Comparison of ENCODE assay signal across 8 cellular contexts in genomic region chr15:41621200-41622193, GRCh38. TPM values are rescaled to one million over a fixed set of nuclear protein-coding genes. Genes with fewer than 3 reads are reported as not detected.
DNase-seq lines count a peak whose midpoint lies in the region; ATAC-seq, FAIRE-seq and TF ChIP-seq lines count a peak whose summit lies in the region.

No MANE protein-coding gene starts in this region.

- TSS peak; percentile 7 for BruUV-seq in endothelial cell of umbilical vein (replicated peaks; lab: Mats Ljungman, UMichigan)

- DNase-seq in D721Med (ENCODE audit: insufficient read length, low spot score) (peak; percentile 90), HPDE6-E6E7 (ENCODE audit: extremely low spot score) (peak; percentile 93), NT2/D1 (ENCODE audit: low read depth, low spot score) (peak; percentile 74), activated T-cell treated with anti-CD3 and anti-CD28 coated beads for 24 hours (ENCODE audit: low read depth) (peak; percentile 66), endothelial cell of umbilical vein (ENCODE audit: low read depth, low spot score) (peak; percentile 80), mesothelial cell of epicardium (ENCODE audit: low spot score in 2 of 2, unreplicated experiment in 2 of 2) (peak; percentile 56 to 76)
- DNase-seq in stimulated activated CD8-positive, alpha-beta memory T cell treated with anti-CD3 and anti-CD28 coated beads, Interleukin-12 subunit alpha, Interleukin-12 subunit beta, amount 100 ng/mL, for 24 hours (ENCODE audit: extremely low read depth), result peak; percentile 57

- peaks cover 14% of the 10 kb centered on the region for H3K4me1 Mint-ChIP-seq in mesothelial cell of epicardium

- peak overlapping the region; percentile 68 for H3K4me2 ChIP-seq in endothelial cell of umbilical vein (ENCODE audit: insufficient read depth, low read length)

- H3K4me3 ChIP-seq in NT2/D1 (ENCODE audit: insufficient read length, low read depth) (peak overlapping the region; percentile 62), endothelial cell of umbilical vein (replicated peaks in 1 of 3; ENCODE audit: insufficient read depth in 1 of 3, low read depth in 1 of 3, low read length in 3 of 3) (peak overlapping the region; percentile 19 to 39 (median 28))

- H3K9ac ChIP-seq in NT2/D1 (ENCODE audit: insufficient read length, low read depth), result peak overlapping the region; percentile 71
- peak overlapping the region; percentile 47 for H3K9ac ChIP-seq in endothelial cell of umbilical vein (replicated peaks; ENCODE audit: extremely low read depth, insufficient read depth, low read length)

- no peaks in the 10 kb centered on the region for H3K27me3 Mint-ChIP-seq in mesothelial cell of epicardium (ENCODE audit: low read depth)

- dilution Hi-C loops in endothelial cell of umbilical vein (cut with MboI; ENCODE audit: extremely low pct_ligation_motif_present, low sequenced_read_pairs), result no loop called here

- peak overlapping the region; percentile 66 for H2AFZ ChIP-seq in endothelial cell of umbilical vein (ENCODE audit: low read depth, low read length)

- TF ChIP-seq CTCF in D721Med (IDR thresholded peaks at IDR 0.05; ENCODE audit: insufficient read depth, missing control alignments) (no peak), endothelial cell of umbilical vein (IDR thresholded peaks at IDR 0.05; ENCODE audit: extremely low read depth in 1 of 2, insufficient read depth in 1 of 2, low read depth in 1 of 2, low read length in 2 of 2) (no peak), mesothelial cell of epicardium (IDR thresholded peaks at IDR 0.05; ENCODE audit: unreplicated experiment) (no peak)

- FAIRE-seq in D721Med (lab: Jason Lieb, UNC) (no peak), endothelial cell of umbilical vein (lab: Jason Lieb, UNC) (peak; percentile 79)

- H3K27ac Mint-ChIP-seq in mesothelial cell of epicardium, result peak overlapping the region; percentile 81

- H3K4me1 ChIP-seq in NT2/D1 (ENCODE audit: insufficient read depth, insufficient read length), result no peaks in the 10 kb centered on the region
- peaks cover 4% of the 10 kb centered on the region for H3K4me1 ChIP-seq in endothelial cell of umbilical vein (ENCODE audit: control insufficient read depth, extremely low read depth, insufficient read depth, low read length)

- intact Hi-C loops in endothelial cell of umbilical vein (cut with micrococcal nuclease), result loop anchor here (2.0 kb wide), 2 partner anchors 39 to 391 kb away; partner anchors contain the start of genes CHP1, EXD1 and MGA

- H4K20me1 ChIP-seq in endothelial cell of umbilical vein (replicated peaks; ENCODE audit: control insufficient read depth, extremely low read depth, insufficient read depth, low read length), result no peaks in the 10 kb centered on the region

- peaks cover 3% of the 10 kb centered on the region for H3K36me3 Mint-ChIP-seq in mesothelial cell of epicardium

- ATAC-seq in GM19452 (IDR thresholded peaks at IDR 0.05; ENCODE audit: unreplicated experiment), result no peak

- peak overlapping the region; percentile 62 for H3K4me3 Mint-ChIP-seq in mesothelial cell of epicardium

- no peaks in the 10 kb centered on the region for H3K9me1 ChIP-seq in endothelial cell of umbilical vein (replicated peaks; ENCODE audit: control insufficient read depth, extremely low read depth, insufficient read depth, low read length)

- H3K27ac ChIP-seq in endothelial cell of umbilical vein (ENCODE audit: insufficient read depth, low read depth, low read length), result no peak overlapping the region

- CTCF ChIA-PET in endothelial cell of umbilical vein (lab: Charles Lee), result interaction anchor here (0.6 to 2.1 kb wide), 3 partner anchors 18 to 61 kb away, joined by 3 to 11 read pairs (median 3); no protein-coding TSS in a partner anchor

- POLR2A ChIA-PET in endothelial cell of umbilical vein (lab: Charles Lee), result interaction anchor here (0.6 to 0.7 kb wide), 2 partner anchors 76 to 114 kb away, joined by 5 to 7 read pairs; no protein-coding TSS in a partner anchor

- no peaks in the 10 kb centered on the region for H3K79me2 ChIP-seq in endothelial cell of umbilical vein (ENCODE audit: control insufficient read depth, insufficient read depth, low read length)

- peak; percentile 22 for TF ChIP-seq POLR2A in endothelial cell of umbilical vein (IDR thresholded peaks at IDR 0.05; ENCODE audit: low read depth, low read length)

- no peaks in the 10 kb centered on the region for H3K36me3 ChIP-seq in NT2/D1 (ENCODE audit: insufficient read depth, insufficient read length, low read length)
- H3K36me3 ChIP-seq in endothelial cell of umbilical vein (ENCODE audit: control insufficient read depth in 2 of 2, extremely low read depth in 1 of 2, insufficient read depth in 2 of 2, low read length in 2 of 2), result no peaks in the 10 kb centered on the region

- H3K9me3 Mint-ChIP-seq in mesothelial cell of epicardium, result peaks cover 16% of the 10 kb centered on the region

- H3K27me3 ChIP-seq in NT2/D1 (ENCODE audit: insufficient read depth, insufficient read length), result no peaks in the 10 kb centered on the region
- H3K27me3 ChIP-seq in endothelial cell of umbilical vein (ENCODE audit: control insufficient read depth in 2 of 2, insufficient read depth in 2 of 2, low read length in 2 of 2), result no peaks in the 10 kb centered on the region

- H3K9me3 ChIP-seq in NT2/D1 (ENCODE audit: insufficient read depth, low read length) (peaks cover 21% of the 10 kb centered on the region), endothelial cell of umbilical vein (replicated peaks; ENCODE audit: control insufficient read depth, insufficient read depth, low read length) (no peaks in the 10 kb centered on the region)

TF ChIP-seq in endothelial cell of umbilical vein, 7 proteins besides CTCF, POLR2A, EP300 and RAD21:
- TF ChIP-seq JUN (IDR thresholded peaks at IDR 0.05; ENCODE audit: borderline replicate concordance, insufficient read depth, insufficient read length, low read depth), result no peak
- TF ChIP-seq MAX (IDR thresholded peaks at IDR 0.05; ENCODE audit: insufficient read depth, insufficient read length), result peak; percentile 94

RNA-seq across cellular contexts. Expression of gene MGA, which starts 38.7 kb away (rescaled TPM):
- 34.0 and 36.5 TPM in 2 replicates for total RNA-seq in endothelial cell of umbilical vein
- 3.6 and 4.1 TPM in 2 replicates for polyA plus RNA-seq in endothelial cell of umbilical vein
- 3.2 and 3.5 TPM in 2 replicates for polyA plus RNA-seq in endothelial cell of umbilical vein (2011; cell fraction: cytosol; rRNA removed)
- 16.1 and 18.4 TPM in 2 replicates for polyA plus RNA-seq in endothelial cell of umbilical vein (2011; cell fraction: nucleus; rRNA removed)
- 8.9 and 10.3 TPM in 2 replicates for polyA plus RNA-seq in endothelial cell of umbilical vein (2012)
- polyA minus RNA-seq in endothelial cell of umbilical vein, result 42.3 and 47.5 TPM in 2 replicates
- 56.9 TPM for polyA minus RNA-seq in endothelial cell of umbilical vein (2011; cell fraction: cytosol; rRNA and poly(A)+ RNA removed)
- polyA minus RNA-seq in endothelial cell of umbilical vein (2011; cell fraction: nucleus; rRNA and poly(A)+ RNA removed), result 61.3 and 88.2 TPM in 2 replicates
- total RNA-seq in mesothelial cell of epicardium, result 68.9 to 74.6 TPM (median 71.4 TPM) in 3 replicates
